ENCODE assay signal across 11 cellular contexts in the genomic region with DNA sequence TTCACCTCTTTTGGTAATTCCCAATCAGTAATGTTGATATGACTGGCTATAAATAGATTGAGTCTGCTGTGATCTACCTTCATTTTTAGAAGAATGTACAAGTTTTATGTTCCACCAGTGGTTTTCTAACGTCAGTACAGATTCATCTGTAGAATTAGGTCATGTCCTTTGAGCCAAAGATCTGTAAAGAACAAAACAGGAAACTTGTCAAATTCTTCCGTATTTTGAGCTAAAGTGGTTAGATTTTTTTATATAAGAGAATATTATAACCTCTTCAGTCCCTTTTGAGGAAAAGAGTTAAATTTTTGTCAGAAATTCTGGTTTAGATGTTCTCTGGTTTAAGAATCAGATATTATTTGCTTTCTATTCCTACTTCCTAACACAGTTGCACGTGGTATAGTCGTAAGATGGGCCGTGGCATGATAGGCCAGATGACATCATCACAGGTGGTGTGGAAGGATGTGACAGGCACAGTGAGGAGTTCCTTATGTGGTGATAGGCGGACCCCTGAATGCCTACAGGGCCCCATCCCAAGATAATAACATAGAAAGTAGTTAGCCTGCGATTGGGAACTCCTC.
DNase-seq lines count a peak whose midpoint lies in the region; ATAC-seq lines count a peak whose summit lies in the region.
"Had no signal": no experiment of that assay in that cellular context is flagged by ENCODE, and none has a peak within 500 bp of the region (broad histone marks: within the 10 kb centered on the region; RNA-seq: fewer than 3 reads in every experiment).

No MANE protein-coding gene starts in this region.

- no peak overlapping the region for H3K27ac ChIP-seq in aorta (ENCODE audit: low read depth in 1 of 2, low read length in 2 of 2)

- H3K36me3 ChIP-seq in aorta (ENCODE audit: control insufficient read depth in 1 of 2, insufficient read depth in 2 of 2, low read length in 1 of 2): peaks cover 2 to 4% of the 10 kb centered on the region in 2 donors

- H3K4me1 ChIP-seq in aorta (ENCODE audit: control insufficient read depth in 1 of 2, insufficient read depth in 2 of 2, low read length in 2 of 2): no peaks in the 10 kb centered on the region

- H3K9me3 ChIP-seq in aorta (ENCODE audit: control insufficient read depth, low read length): no peaks in the 10 kb centered on the region

- peaks cover 65% of the 10 kb centered on the region for H3K36me3 Mint-ChIP-seq in activated naive CD4-positive, alpha-beta T cell treated with anti-CD3 and anti-CD28 coated beads, Interleukin-2, amount 10 ng/mL, durations not matched to agents 7 days and 5 days
- H3K36me3 Mint-ChIP-seq in naive B cell: peaks cover 37 to 45% of the 10 kb centered on the region in 2 donors

- CTCF ChIA-PET in activated naive CD4-positive, alpha-beta T cell treated with anti-CD3 and anti-CD28 coated beads, Interleukin-2, amount 10 ng/mL, durations not matched to agents 7 days and 5 days (lab: Charles Lee): interaction anchor here (1.0 to 3.5 kb wide), 4 partner anchors 9 to 219 kb away, joined by 4 to 20 read pairs (median 6); no protein-coding TSS in a partner anchor

- H3K4me1 Mint-ChIP-seq in activated naive CD4-positive, alpha-beta T cell treated with anti-CD3 and anti-CD28 coated beads, Interleukin-2, amount 10 ng/mL, durations not matched to agents 7 days and 5 days: peaks cover 48% of the 10 kb centered on the region
- H3K4me1 Mint-ChIP-seq in naive B cell: peaks cover 20 to 36% (median 29%) of the 10 kb centered on the region in 3 donors

- H3K4me3 Mint-ChIP-seq in activated naive CD4-positive, alpha-beta T cell treated with anti-CD3 and anti-CD28 coated beads, Interleukin-2, amount 10 ng/mL, durations not matched to agents 7 days and 5 days: no peak overlapping the region
- peak overlapping the region in 6 of 8 donors; percentile 10 to 32 (median 30) for H3K4me3 Mint-ChIP-seq in naive B cell

- ATAC-seq in left ventricle myocardium superior: peak; percentile 19
- no peak for ATAC-seq in Right ventricle myocardium inferior
- ATAC-seq in naive B cell (ENCODE audit: low read depth in 2 of 2): peak; percentile 89 to 91
- ATAC-seq in aorta (ENCODE audit: low FRiP score): peak; percentile 33
- ATAC-seq in GM21576 (IDR thresholded peaks at IDR 0.05; ENCODE audit: unreplicated experiment): no peak
- no peak for ATAC-seq in GM18861 (IDR thresholded peaks at IDR 0.05; ENCODE audit: unreplicated experiment)
- ATAC-seq: left colon had no signal

- no peaks in the 10 kb centered on the region for H3K27me3 ChIP-seq in aorta (ENCODE audit: control insufficient read depth in 1 of 2, insufficient read depth in 2 of 2, low read length in 1 of 2)

- DNase-seq in left ventricle myocardium superior (no peak), Right ventricle myocardium inferior (ENCODE audit: missing footprints) (no peak), naive B cell (peak; percentile 80), aorta (no peak), SW480 (ENCODE audit: low spot score) (no peak)
- peak; percentile 77 for DNase-seq in activated naive CD4-positive, alpha-beta T cell treated with anti-CD3 and anti-CD28 coated beads, Interleukin-2, amount 10 ng/mL, durations not matched to agents 7 days and 5 days
- DNase-seq: H7, left colon, NCI-H524 treated with DMSO at 0.1 percent for 48 hours had no signal

- H3K9me3 Mint-ChIP-seq in activated naive CD4-positive, alpha-beta T cell treated with anti-CD3 and anti-CD28 coated beads, Interleukin-2, amount 10 ng/mL, durations not matched to agents 7 days and 5 days: peaks cover 6% of the 10 kb centered on the region
- H3K9me3 Mint-ChIP-seq in naive B cell: no peaks in the 10 kb centered on the region

- intact Hi-C loops in left ventricle myocardium superior (cut with micrococcal nuclease) (loop anchor here (10.0 kb wide), 1 partner anchor 130 kb away; no protein-coding TSS in a partner anchor), Right ventricle myocardium inferior (cut with DNase I) (no loop called here), aorta (cut with DNase I) (no loop called here)

- H3K27me3 Mint-ChIP-seq in activated naive CD4-positive, alpha-beta T cell treated with anti-CD3 and anti-CD28 coated beads, Interleukin-2, amount 10 ng/mL, durations not matched to agents 7 days and 5 days: no peaks in the 10 kb centered on the region
- no peaks in the 10 kb centered on the region for H3K27me3 Mint-ChIP-seq in naive B cell

- WGBS in aorta, 2 donors: 83 to 84% methylated on average over 7 of the region's 7 CpGs

- H3K27ac Mint-ChIP-seq in activated naive CD4-positive, alpha-beta T cell treated with anti-CD3 and anti-CD28 coated beads, Interleukin-2, amount 10 ng/mL, durations not matched to agents 7 days and 5 days: peak overlapping the region; percentile 86
- peak overlapping the region; percentile 81 to 99 (median 94) for H3K27ac Mint-ChIP-seq in naive B cell

- H3K4me3 ChIP-seq in aorta (ENCODE audit: low read length in 2 of 2): no peak overlapping the region

Comparison
In these comparisons a context has a peak if more than half of its experiments do, and no peak if none do; other contexts are left out.
1. ATAC-seq: peak in left ventricle myocardium superior (single experiment), naive B cell (2 of 2) and aorta (single experiment); none in Right ventricle myocardium inferior (single experiment), GM21576 (single experiment) and GM18861 (single experiment).
2. DNase-seq: peak in activated naive CD4-positive, alpha-beta T cell treated with anti-CD3 and anti-CD28 coated beads, Interleukin-2, amount 10 ng/mL, durations not matched to agents 7 days and 5 days (single experiment) and naive B cell (single experiment); none in left ventricle myocardium superior (single experiment), Right ventricle myocardium inferior (single experiment), aorta (0 of 2) and SW480 (single experiment).